In genomic region chr9:13900449-13900848, GRCh38 we compare ENCODE assay signal across 27 cellular contexts.
A peak's percentile ranks its signal among the peaks of the same experiment; 100 is the strongest.
DNase-seq lines count a peak whose midpoint lies in the region; ATAC-seq and TF ChIP-seq lines count a peak whose summit lies in the region.
"Had no signal": no experiment of that assay in that cellular context is flagged by ENCODE, and none has a peak within 500 bp of the region (broad histone marks: within the 10 kb centered on the region; RNA-seq: fewer than 3 reads in every experiment).

No MANE protein-coding gene starts in this region.

- 84% methylated on average over 5 of the region's 5 CpGs for WGBS in gastroesophageal sphincter (ENCODE audit: low coverage in 1 of 2), 2 donors
- 67% methylated on average over 5 of the region's 5 CpGs for WGBS in prostate gland

- H3K9me3 Mint-ChIP-seq in activated CD8-positive, alpha-beta T cell treated with anti-CD3 and anti-CD28 coated beads for 36 hours: peaks cover 1% of the 10 kb centered on the region
- H3K9me3 Mint-ChIP-seq: brain had no signal

- no peaks in the 10 kb centered on the region for H3K27me3 Mint-ChIP-seq in activated CD8-positive, alpha-beta T cell treated with anti-CD3 and anti-CD28 coated beads for 36 hours
- H3K27me3 Mint-ChIP-seq: brain; effector memory CD8-positive, alpha-beta T cell had no signal

- H3K36me3 ChIP-seq in A673 (ENCODE audit: insufficient read depth, low read length, poor library complexity, severe bottlenecking): no peaks in the 10 kb centered on the region
- H3K36me3 ChIP-seq in gastroesophageal sphincter: no peaks in the 10 kb centered on the region
- no peaks in the 10 kb centered on the region for H3K36me3 ChIP-seq in prostate gland
- H3K36me3 ChIP-seq: BLaER1 treated with 17β-estradiol and CSF1 and Interleukin-3, amounts not matched to agents 10 nM and 100 nM; Peyer's patch; tibial nerve had no signal

- no TSS peak for BruUV-seq in A673 (replicated peaks; lab: Mats Ljungman, UMichigan)

- no peak overlapping the region for H3K4me3 Mint-ChIP-seq in activated CD8-positive, alpha-beta T cell treated with anti-CD3 and anti-CD28 coated beads for 36 hours
- H3K4me3 Mint-ChIP-seq: brain; effector memory CD8-positive, alpha-beta T cell; T-helper 2 cell treated with Interferon-gamma antibody and Interleukin-4, amounts not matched to agents 5 μg/mL and 100 μg/mL, for 36 hours had no signal

- H3K27ac ChIP-seq in A673 (ENCODE audit: low read depth, low read length, poor library complexity, severe bottlenecking) (no peak overlapping the region), gastroesophageal sphincter (peak overlapping the region in 3 of 4 donors; percentile 7 to 58 (median 35)), prostate gland (no peak overlapping the region)
- H3K27ac ChIP-seq: BLaER1 treated with 17β-estradiol and CSF1 and Interleukin-3, amounts not matched to agents 10 nM and 100 nM; SK-N-MC had no signal

- H3K4me1 ChIP-seq in A673 (ENCODE audit: insufficient read depth, low read length, poor library complexity, severe bottlenecking) (peaks cover 20% of the 10 kb centered on the region), gastroesophageal sphincter (peaks cover 0 to 23% (median 0%) of the 10 kb centered on the region in 3 donors), prostate gland (replicated peaks) (no peaks in the 10 kb centered on the region)
- H3K4me1 ChIP-seq: Peyer's patch had no signal

- CTCF ChIA-PET in A673 (lab: Charles Lee): no interaction called here
- CTCF ChIA-PET in activated CD8-positive, alpha-beta T cell treated with anti-CD3 and anti-CD28 coated beads for 36 hours (lab: Charles Lee): no interaction called here

- H3K4me3 ChIP-seq in A673 (ENCODE audit: low read depth, low read length, poor library complexity, severe bottlenecking): no peak overlapping the region
- no peak overlapping the region for H3K4me3 ChIP-seq in gastroesophageal sphincter
- H3K4me3 ChIP-seq in prostate gland: no peak overlapping the region
- H3K4me3 ChIP-seq: BLaER1 treated with 17β-estradiol and CSF1 and Interleukin-3, amounts not matched to agents 10 nM and 100 nM; mucosa of descending colon; Peyer's patch; SK-N-MC; smooth muscle cell; tibial nerve had no signal

- TF ChIP-seq CTCF in A673 (conservative IDR thresholded peaks at IDR 0.05; ENCODE audit: low read depth, low read length) (no peak), gastroesophageal sphincter (IDR thresholded peaks at IDR 0.05) (no peak), prostate gland (IDR thresholded peaks at IDR 0.05) (no peak)
- TF ChIP-seq CTCF in activated CD8-positive, alpha-beta T cell treated with anti-CD3 and anti-CD28 coated beads for 36 hours (IDR thresholded peaks at IDR 0.05): no peak

- H3K27me3 ChIP-seq in A673 (replicated peaks; ENCODE audit: insufficient read depth, low read depth, low read length, poor library complexity): no peaks in the 10 kb centered on the region
- no peaks in the 10 kb centered on the region for H3K27me3 ChIP-seq in gastroesophageal sphincter
- no peaks in the 10 kb centered on the region for H3K27me3 ChIP-seq in prostate gland (replicated peaks; ENCODE audit: insufficient read depth)
- H3K27me3 ChIP-seq: BLaER1 treated with 17β-estradiol and CSF1 and Interleukin-3, amounts not matched to agents 10 nM and 100 nM; Peyer's patch; tibial nerve had no signal

- no peak overlapping the region for H3K27ac Mint-ChIP-seq in activated CD8-positive, alpha-beta T cell treated with anti-CD3 and anti-CD28 coated beads for 36 hours
- H3K27ac Mint-ChIP-seq: effector memory CD8-positive, alpha-beta T cell; T-helper 2 cell treated with Interferon-gamma antibody and Interleukin-4, amounts not matched to agents 5 μg/mL and 100 μg/mL, for 36 hours had no signal

- peak; percentile 12 for DNase-seq in A673 (ENCODE audit: low spot score)
- DNase-seq in SK-MEL-5 (ENCODE audit: low read depth, low spot score): peak; percentile 32
- DNase-seq in prostate gland (ENCODE audit: low spot score): peak; percentile 7
- no peak for DNase-seq in activated CD8-positive, alpha-beta T cell treated with anti-CD3 and anti-CD28 coated beads for 36 hours
- no peak for DNase-seq in DMS114 treated with DMSO at 0.1 percent for 48 hours (lab: John Stamatoyannopoulos, UW; ENCODE audit: unreplicated experiment)
- DNase-seq: ACHN; activated CD4-positive, alpha-beta T cell treated with anti-CD3 and anti-CD28 coated beads, Interleukin-2, amount 50 U/mL, for 4 hours; activated gamma-delta T cell; activated T-cell treated with anti-CD3 and anti-CD28 coated beads for 4 hours; effector memory CD8-positive, alpha-beta T cell; Kasumi-1; mucosa of descending colon; NCI-H1105 treated with DMSO at 0.1 percent for 48 hours; NCI-H2081 treated with DMSO at 0.1 percent for 48 hours; NCI-H510A; Peyer's patch; stimulated activated CD4-positive, alpha-beta T cell treated with anti-CD3 and anti-CD28 coated beads, Interleukin-2, amount 100 ng/mL, for 48 hours; stimulated activated naive CD4-positive, alpha-beta T cell had no signal

- TF ChIP-seq POLR2A in gastroesophageal sphincter (IDR thresholded peaks at IDR 0.05): no peak
- TF ChIP-seq POLR2A in prostate gland (IDR thresholded peaks at IDR 0.05): no peak

- in situ Hi-C loops in SK-MEL-5 (cut with HindIII; ENCODE audit: low pct_unique_long_range_greater_than_20kb, low sequenced_read_pairs): no loop called here

- POLR2A ChIA-PET in A673 (lab: Charles Lee; ENCODE audit: low non-redundant PET): no interaction called here
- POLR2A ChIA-PET in activated CD8-positive, alpha-beta T cell treated with anti-CD3 and anti-CD28 coated beads for 36 hours (lab: Charles Lee): no interaction called here

- ATAC-seq in gastroesophageal sphincter (no peak), GM21367 (IDR thresholded peaks at IDR 0.05; ENCODE audit: unreplicated experiment) (no peak), GM18909 (IDR thresholded peaks at IDR 0.05; ENCODE audit: poor library complexity, unreplicated experiment) (no peak)
- no peak for ATAC-seq in activated CD8-positive, alpha-beta T cell treated with anti-CD3 and anti-CD28 coated beads for 36 hours
- ATAC-seq: effector memory CD8-positive, alpha-beta T cell; mucosa of descending colon had no signal

- TF ChIP-seq EP300 in gastroesophageal sphincter (IDR thresholded peaks at IDR 0.05): no peak

- H3K9me3 ChIP-seq in A673 (ENCODE audit: low read depth, low read length, poor library complexity, severe bottlenecking) (no peaks in the 10 kb centered on the region), gastroesophageal sphincter (no peaks in the 10 kb centered on the region), prostate gland (no peaks in the 10 kb centered on the region)
- H3K9me3 ChIP-seq: BLaER1 treated with 17β-estradiol and CSF1 and Interleukin-3, amounts not matched to agents 10 nM and 100 nM; mucosa of descending colon; Peyer's patch; tibial nerve had no signal

- H3K4me1 Mint-ChIP-seq in activated CD8-positive, alpha-beta T cell treated with anti-CD3 and anti-CD28 coated beads for 36 hours (ENCODE audit: low read depth): no peaks in the 10 kb centered on the region

- no peaks in the 10 kb centered on the region for H3K36me3 Mint-ChIP-seq in activated CD8-positive, alpha-beta T cell treated with anti-CD3 and anti-CD28 coated beads for 36 hours (ENCODE audit: low read depth)
- H3K36me3 Mint-ChIP-seq: brain had no signal

- intact Hi-C loops in A673 (cut with micrococcal nuclease; ENCODE audit: unreplicated experiment) (no loop called here), prostate gland (cut with DNase I) (no loop called here)
- intact Hi-C loops in activated CD8-positive, alpha-beta T cell treated with anti-CD3 and anti-CD28 coated beads for 36 hours (cut with micrococcal nuclease): no loop called here

Comparison
In these comparisons a context has a peak if more than half of its experiments do, and no peak if none do; other contexts are left out.
1. DNase-seq: peak in A673 (single experiment), SK-MEL-5 (single experiment) and prostate gland (single experiment); none in activated CD8-positive, alpha-beta T cell treated with anti-CD3 and anti-CD28 coated beads for 36 hours (single experiment) and DMS114 treated with DMSO at 0.1 percent for 48 hours (single experiment).
2. H3K27ac ChIP-seq: peak in gastroesophageal sphincter (3 of 4); none in A673 (single experiment) and prostate gland (0 of 2).